Comparison of ENCODE assay signal across 14 cellular contexts in the genomic region with DNA sequence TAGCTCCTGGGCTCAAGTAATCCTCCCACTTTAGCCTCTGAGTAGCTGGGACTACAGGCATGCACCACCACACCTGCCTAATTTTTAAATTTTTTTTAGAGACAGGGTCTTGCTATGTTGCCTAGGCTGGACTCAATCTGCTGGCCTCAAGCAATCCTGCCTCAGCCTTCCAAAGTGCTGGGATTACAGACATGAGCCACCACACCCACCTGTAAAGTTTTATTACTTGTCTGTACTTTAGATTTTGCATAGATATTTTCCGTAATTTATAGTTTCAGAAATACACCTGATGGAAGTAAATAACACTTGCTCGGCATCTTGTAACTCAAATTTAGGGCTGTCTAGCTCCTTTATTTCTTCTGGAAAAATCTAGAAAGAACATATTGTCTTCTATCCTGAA. TPM values are rescaled to one million over a fixed set of nuclear protein-coding genes. Genes with fewer than 3 reads are reported as not detected.
DNase-seq lines count a peak whose midpoint lies in the region; ATAC-seq lines count a peak whose summit lies in the region.
"Had no signal": no experiment of that assay in that cellular context is flagged by ENCODE, and none has a peak within 500 bp of the region (broad histone marks: within the 10 kb centered on the region; RNA-seq: fewer than 3 reads in every experiment).

No MANE protein-coding gene starts in this region.

- H3K27ac Mint-ChIP-seq in stimulated activated memory B cell treated with anti-CD40 and anti-IgM and Interleukin-4, amounts not matched to agents 10 μg/mL and 1 μg/mL and 100 μg/mL, for 72 hours, result peak overlapping the region; percentile 55
- H3K27ac Mint-ChIP-seq: B cell; CD4-positive, CD25-positive, alpha-beta regulatory T cell; CD8-positive, alpha-beta T cell had no signal

- H3K4me1 Mint-ChIP-seq in stimulated activated memory B cell treated with anti-CD40 and anti-IgM and Interleukin-4, amounts not matched to agents 10 μg/mL and 1 μg/mL and 100 μg/mL, for 72 hours, result peaks cover 35% of the 10 kb centered on the region

- peak; percentile 85 for ATAC-seq in left colon
- no peak for ATAC-seq in stimulated activated memory B cell treated with anti-CD40 and anti-IgM and Interleukin-4, amounts not matched to agents 10 μg/mL and 1 μg/mL and 100 μg/mL, for 72 hours
- ATAC-seq in HG03571 (IDR thresholded peaks at IDR 0.05; ENCODE audit: unreplicated experiment), result no peak
- ATAC-seq in HG03432 (IDR thresholded peaks at IDR 0.05; ENCODE audit: unreplicated experiment), result no peak
- ATAC-seq: CD8-positive, alpha-beta T cell had no signal

- intact Hi-C loops in left colon (cut with DNase I, micrococcal nuclease), result no loop called here

- no peaks in the 10 kb centered on the region for H3K36me3 Mint-ChIP-seq in stimulated activated memory B cell treated with anti-CD40 and anti-IgM and Interleukin-4, amounts not matched to agents 10 μg/mL and 1 μg/mL and 100 μg/mL, for 72 hours
- H3K36me3 Mint-ChIP-seq: CD4-positive, CD25-positive, alpha-beta regulatory T cell; CD8-positive, alpha-beta T cell had no signal

- DNase-seq in NCI-H82 (lab: John Stamatoyannopoulos, UW) (peak; percentile 20), NCI-H82 treated with DMSO at 0.1 percent for 48 hours (lab: John Stamatoyannopoulos, UW; ENCODE audit: unreplicated experiment) (no peak), left colon (no peak), NCI-H748 (lab: John Stamatoyannopoulos, UW; ENCODE audit: unreplicated experiment) (no peak)
- DNase-seq: Caco-2; CD4-positive, CD25-positive, alpha-beta regulatory T cell; CD8-positive, alpha-beta T cell; DMS153; DND-41; GOT3 had no signal

- no peaks in the 10 kb centered on the region for H3K27me3 Mint-ChIP-seq in stimulated activated memory B cell treated with anti-CD40 and anti-IgM and Interleukin-4, amounts not matched to agents 10 μg/mL and 1 μg/mL and 100 μg/mL, for 72 hours
- H3K27me3 Mint-ChIP-seq: B cell; CD4-positive, CD25-positive, alpha-beta regulatory T cell had no signal

- H3K9me3 Mint-ChIP-seq in stimulated activated memory B cell treated with anti-CD40 and anti-IgM and Interleukin-4, amounts not matched to agents 10 μg/mL and 1 μg/mL and 100 μg/mL, for 72 hours, result no peaks in the 10 kb centered on the region
- H3K9me3 Mint-ChIP-seq: CD8-positive, alpha-beta T cell had no signal

- H3K4me3 Mint-ChIP-seq in stimulated activated memory B cell treated with anti-CD40 and anti-IgM and Interleukin-4, amounts not matched to agents 10 μg/mL and 1 μg/mL and 100 μg/mL, for 72 hours, result no peak overlapping the region
- H3K4me3 Mint-ChIP-seq: B cell; CD8-positive, alpha-beta T cell had no signal

RNA-seq across cellular contexts. Expression of gene DZIP3, which starts 5.8 kb away (rescaled TPM):
- 1 to 10 TPM; 4.9 to 8.0 TPM for total RNA-seq in left colon

RNA-seq across cellular contexts. Expression of gene CIP2A, which starts 6.1 kb away (rescaled TPM):
- 1 to 10 TPM; 3.3 to 5.3 TPM for total RNA-seq in left colon
